In the genomic region with DNA sequence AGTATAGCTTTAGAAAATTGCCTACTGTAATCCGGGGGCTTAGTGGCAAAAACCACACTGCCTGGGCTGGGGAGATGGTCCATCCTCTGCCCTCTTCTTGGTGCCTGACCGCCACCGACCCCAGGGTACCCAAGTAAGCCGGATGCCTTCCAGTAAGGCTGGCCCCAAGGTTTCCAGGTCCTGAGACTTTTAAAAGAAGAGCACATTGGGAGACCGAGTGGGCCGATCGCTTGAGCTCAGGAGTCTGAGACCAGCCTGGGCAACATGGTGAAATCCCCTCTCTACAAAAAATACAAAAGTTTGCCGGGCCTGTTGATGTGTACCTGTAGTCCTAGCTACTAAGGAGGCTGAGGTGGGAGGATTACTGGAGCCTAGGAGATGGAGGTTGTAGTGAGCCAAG, we compare ENCODE assay signal across 32 cellular contexts.
DNase-seq lines count a peak whose midpoint lies in the region; ATAC-seq and TF ChIP-seq lines count a peak whose summit lies in the region.
"Had no signal": no experiment of that assay in that cellular context is flagged by ENCODE, and none has a peak within 500 bp of the region (broad histone marks: within the 10 kb centered on the region; RNA-seq: fewer than 3 reads in every experiment).

No MANE protein-coding gene starts in this region.

- no peak for ATAC-seq in activated T-cell treated with anti-CD3 and anti-CD28 coated beads, Interleukin-2, amount 50 U/mL, for 72 hours (replicated peaks in 1 of 2)
- no peak for ATAC-seq in HG02970 (IDR thresholded peaks at IDR 0.05; ENCODE audit: low FRiP score, unreplicated experiment)
- ATAC-seq: A549; CD8-positive, alpha-beta T cell had no signal

- no peak overlapping the region for H3K4me3 Mint-ChIP-seq in activated T-cell treated with anti-CD3 and anti-CD28 coated beads, Interleukin-2, amount 50 U/mL, for 72 hours
- H3K4me3 Mint-ChIP-seq: B cell; CD14-positive monocyte; CD4-positive, alpha-beta memory T cell; CD4-positive, alpha-beta T cell; CD4-positive, CD25-positive, alpha-beta regulatory T cell; CD8-positive, alpha-beta memory T cell; CD8-positive, alpha-beta T cell had no signal

- DNase-seq in mesenteric fat pad (ENCODE audit: low spot score) (peak; percentile 64), posterior vena cava (ENCODE audit: low spot score) (peak; percentile 55), sigmoid colon (peak; percentile 44), DMS153 (lab: John Stamatoyannopoulos, UW) (no peak)
- DNase-seq in activated T-cell treated with anti-CD3 and anti-CD28 coated beads, Interleukin-2, amount 50 U/mL, for 72 hours = no peak
- DNase-seq: 8988T; ACHN; AML-193; BE2C; C1 segment of cervical spinal cord; Caco-2; Calu3; CD4-positive, alpha-beta memory T cell; CD4-positive, alpha-beta T cell; CD4-positive, CD25-positive, alpha-beta regulatory T cell; CD8-positive, alpha-beta memory T cell; CD8-positive, alpha-beta T cell; COR-L47; DMS 273 treated with DMSO at 0.1 percent for 48 hours; DMS53; DMS79; DMS79 treated with DMSO at 0.1 percent for 48 hours; DND-41; EL had no signal

- TF ChIP-seq CTCF in sigmoid colon (IDR thresholded peaks at IDR 0.05) = no peak

- no peaks in the 10 kb centered on the region for H3K4me1 Mint-ChIP-seq in activated T-cell treated with anti-CD3 and anti-CD28 coated beads, Interleukin-2, amount 50 U/mL, for 72 hours (ENCODE audit: low read depth)
- H3K4me1 Mint-ChIP-seq: B cell; CD14-positive monocyte; CD4-positive, alpha-beta memory T cell; CD4-positive, CD25-positive, alpha-beta regulatory T cell; CD8-positive, alpha-beta memory T cell had no signal

- no peaks in the 10 kb centered on the region for H3K9me3 ChIP-seq in sigmoid colon
- H3K9me3 ChIP-seq: A549, Caco-2 had no signal

- no peak overlapping the region for H3K4me3 ChIP-seq in sigmoid colon
- H3K4me3 ChIP-seq: A549; BLaER1; BLaER1 treated with 17β-estradiol and CSF1 and Interleukin-3, amounts not matched to agents 10 nM and 100 nM had no signal

- no peaks in the 10 kb centered on the region for H3K27me3 ChIP-seq in sigmoid colon
- H3K27me3 ChIP-seq: BE2C; BLaER1; BLaER1 treated with 17β-estradiol and CSF1 and Interleukin-3, amounts not matched to agents 10 nM and 100 nM had no signal

- H3K27ac ChIP-seq in sigmoid colon = no peak overlapping the region
- H3K27ac ChIP-seq: 22Rv1; A549; BLaER1; BLaER1 treated with 17β-estradiol and CSF1 and Interleukin-3, amounts not matched to agents 10 nM and 100 nM; C4-2B had no signal

- no peak overlapping the region for H3K27ac Mint-ChIP-seq in activated T-cell treated with anti-CD3 and anti-CD28 coated beads, Interleukin-2, amount 50 U/mL, for 72 hours
- H3K27ac Mint-ChIP-seq: B cell; CD14-positive monocyte; CD4-positive, alpha-beta memory T cell; CD4-positive, alpha-beta T cell; CD4-positive, CD25-positive, alpha-beta regulatory T cell; CD8-positive, alpha-beta memory T cell; CD8-positive, alpha-beta T cell had no signal

- no peaks in the 10 kb centered on the region for H3K27me3 Mint-ChIP-seq in activated T-cell treated with anti-CD3 and anti-CD28 coated beads, Interleukin-2, amount 50 U/mL, for 72 hours (ENCODE audit: low read depth)
- H3K27me3 Mint-ChIP-seq: B cell; CD4-positive, alpha-beta T cell; CD4-positive, CD25-positive, alpha-beta regulatory T cell; CD8-positive, alpha-beta memory T cell had no signal

- 95% methylated on average over 8 of the region's 8 CpGs for WGBS in sigmoid colon, 2 donors

- H3K36me3 Mint-ChIP-seq in activated T-cell treated with anti-CD3 and anti-CD28 coated beads, Interleukin-2, amount 50 U/mL, for 72 hours (ENCODE audit: insufficient read depth in 2 of 2) = no peaks in the 10 kb centered on the region
- H3K36me3 Mint-ChIP-seq: CD14-positive monocyte; CD4-positive, alpha-beta memory T cell; CD4-positive, CD25-positive, alpha-beta regulatory T cell; CD8-positive, alpha-beta memory T cell; CD8-positive, alpha-beta T cell had no signal

- H3K36me3 ChIP-seq in sigmoid colon = no peaks in the 10 kb centered on the region
- H3K36me3 ChIP-seq: BE2C; BLaER1; BLaER1 treated with 17β-estradiol and CSF1 and Interleukin-3, amounts not matched to agents 10 nM and 100 nM had no signal

- no peaks in the 10 kb centered on the region for H3K9me3 Mint-ChIP-seq in activated T-cell treated with anti-CD3 and anti-CD28 coated beads, Interleukin-2, amount 50 U/mL, for 72 hours
- H3K9me3 Mint-ChIP-seq: CD4-positive, alpha-beta T cell; CD4-positive, CD25-positive, alpha-beta regulatory T cell; CD8-positive, alpha-beta memory T cell; CD8-positive, alpha-beta T cell had no signal

- TF ChIP-seq EP300 in sigmoid colon (IDR thresholded peaks at IDR 0.05) = no peak

- no peaks in the 10 kb centered on the region for H3K4me1 ChIP-seq in sigmoid colon
- H3K4me1 ChIP-seq: A549; BE2C; BLaER1; BLaER1 treated with 17β-estradiol and CSF1 and Interleukin-3, amounts not matched to agents 10 nM and 100 nM; Caco-2 had no signal

- TF ChIP-seq POLR2A in sigmoid colon (IDR thresholded peaks at IDR 0.05) = no peak

- intact Hi-C loops in posterior vena cava (cut with DNase I) (no loop called here), sigmoid colon (cut with DNase I) (no loop called here)

Comparison
In these comparisons a context has a peak if more than half of its experiments do, and no peak if none do; other contexts are left out.
1. DNase-seq: peak in mesenteric fat pad (single experiment), posterior vena cava (single experiment) and sigmoid colon (single experiment); none in activated T-cell treated with anti-CD3 and anti-CD28 coated beads, Interleukin-2, amount 50 U/mL, for 72 hours (0 of 2) and DMS153 (single experiment).